In genomic region chr12:103513875-103514274, GRCh38 we compare ENCODE assay signal across 29 cellular contexts. TPM values are rescaled to one million over a fixed set of nuclear protein-coding genes. Genes with fewer than 3 reads are reported as not detected.
"Had no signal": no experiment of that assay in that cellular context is flagged by ENCODE, and none has a peak within 500 bp of the region (broad histone marks: within the 10 kb centered on the region; RNA-seq: fewer than 3 reads in every experiment).

No MANE protein-coding gene starts in this region.

- H3K4me2 ChIP-seq: KMS-11 had no signal

- H3K4me3 Mint-ChIP-seq: IgD-negative memory B cell had no signal

- H3K9ac ChIP-seq: KMS-11 had no signal

- H3K27ac Mint-ChIP-seq: IgD-negative memory B cell had no signal

- H3K4me1 ChIP-seq: SJCRH30 had no signal

- H3K27me3 ChIP-seq: SJCRH30 had no signal

- H3K9me3 ChIP-seq: SJCRH30 had no signal

- ATAC-seq: K562, Panc1, PC-3, Right ventricle myocardium inferior, SK-N-SH treated with all-trans-retinoic acid at 6 μM for 48 hours had no signal

- H3K36me3 ChIP-seq: SJCRH30 had no signal

- DNase-seq: Kasumi-1, MM.1S, MV-4-11, NCI-H1048, NCI-H1105, NCI-H1417, NCI-H1436 treated with DMSO at 0.1 percent for 48 hours, NCI-H1694, NCI-H187 treated with DMSO at 0.1 percent for 48 hours, NCI-H2029 treated with DMSO at 0.1 percent for 48 hours, NCI-H2171 treated with DMSO at 0.1 percent for 48 hours, NCI-H345, NCI-H524, NCI-H69, NCI-H774, PC-3, SHP77 treated with DMSO at 0.1 percent for 48 hours, SJCRH30 had no signal

- FAIRE-seq: HTR-8/SVneo, K562 had no signal

- H3K4me3 ChIP-seq: K562, SJCRH30 had no signal

- H3K27ac ChIP-seq: HL-60, KMS-11, SJCRH30 had no signal

- H3K27me3 Mint-ChIP-seq: IgD-negative memory B cell had no signal

RNA-seq across cellular contexts. Expression of gene C12orf42, which starts 18.1 kb away (rescaled TPM):
- total RNA-seq: K562, M059J, NCI-H460, PC-3, Right ventricle myocardium inferior, RPMI7951, SJCRH30 had no signal
